In genomic region chr22:17705565-17706450, GRCh38 we compare ENCODE assay signal across 8 cellular contexts.
A peak's percentile ranks its signal among the peaks of the same experiment; 100 is the strongest.
DNase-seq lines count a peak whose midpoint lies in the region; ATAC-seq and TF ChIP-seq lines count a peak whose summit lies in the region.

No MANE protein-coding gene starts in this region.

- peak overlapping the region; percentile 52 for H2BK15ac ChIP-seq in mesenchymal stem cell (ENCODE audit: low read depth, poor library complexity, severe bottlenecking)

- ATAC-seq in CD8-positive, alpha-beta T cell, result no peak
- ATAC-seq in HG02970 (IDR thresholded peaks at IDR 0.05; ENCODE audit: low FRiP score, unreplicated experiment), result peak; percentile 37

- peaks cover 3% of the 10 kb centered on the region for H3K4me1 ChIP-seq in CD8-positive, alpha-beta T cell (ENCODE audit: insufficient read depth, low read length)
- H3K4me1 ChIP-seq in adipocyte (ENCODE audit: control insufficient read depth, insufficient read depth, low read length), result peaks cover 40% of the 10 kb centered on the region
- peaks cover 4% of the 10 kb centered on the region for H3K4me1 ChIP-seq in mesenchymal stem cell (ENCODE audit: control insufficient read depth, insufficient read depth, low read depth, low read length)

- H2BK12ac ChIP-seq in mesenchymal stem cell (ENCODE audit: low read length in 2 of 2), result peak overlapping the region in 1 of 2 experiments; percentile 15

- H2BK5ac ChIP-seq in mesenchymal stem cell (ENCODE audit: low read depth, low read length, poor library complexity, severe bottlenecking), result no peak overlapping the region

- peak overlapping the region; percentile 52 for H4K8ac ChIP-seq in mesenchymal stem cell (ENCODE audit: low read length)

- peak overlapping the region in 1 of 2 experiments; percentile 42 for H3K14ac ChIP-seq in mesenchymal stem cell (ENCODE audit: low read length in 2 of 2)

- H3K9me3 Mint-ChIP-seq in CD8-positive, alpha-beta T cell, result no peaks in the 10 kb centered on the region

- peaks cover 30% of the 10 kb centered on the region for H3K36me3 Mint-ChIP-seq in CD8-positive, alpha-beta T cell

- no peaks in the 10 kb centered on the region for H3K36me3 ChIP-seq in CD8-positive, alpha-beta T cell (ENCODE audit: insufficient read depth, low read length)
- H3K36me3 ChIP-seq in adipocyte (ENCODE audit: control insufficient read depth, insufficient read depth, low read length, severe bottlenecking), result peaks cover 23% of the 10 kb centered on the region
- H3K36me3 ChIP-seq in mesenchymal stem cell (ENCODE audit: control insufficient read depth in 1 of 2, insufficient read depth in 2 of 2, low read depth in 1 of 2, low read length in 2 of 2), result peaks cover 13 to 24% of the 10 kb centered on the region in 2 experiments

- WGBS in mesenchymal stem cell, result 85% methylated on average over 7 of the region's 11 CpGs

- intact Hi-C loops in CD8-positive, alpha-beta T cell (cut with DNase I, micrococcal nuclease), result no loop called here

- H3K4ac ChIP-seq in mesenchymal stem cell (ENCODE audit: low read depth in 1 of 2, low read length in 2 of 2), result peak overlapping the region; percentile 35 to 59

- H3K27me3 ChIP-seq in CD8-positive, alpha-beta T cell (ENCODE audit: insufficient read depth, low read length), result no peaks in the 10 kb centered on the region
- H3K27me3 ChIP-seq in adipocyte (replicated peaks; ENCODE audit: control insufficient read depth, insufficient read depth, low read length) (no peaks in the 10 kb centered on the region), mesenchymal stem cell (ENCODE audit: control insufficient read depth in 1 of 2, insufficient read depth in 1 of 2, low read length in 2 of 2) (no peaks in the 10 kb centered on the region)

- no peak overlapping the region for H2AFZ ChIP-seq in mesenchymal stem cell (ENCODE audit: low read depth, low read length)

- no peaks in the 10 kb centered on the region for H3K9me3 ChIP-seq in CD8-positive, alpha-beta T cell (ENCODE audit: low read length)
- H3K9me3 ChIP-seq in adipocyte (ENCODE audit: control insufficient read depth, low read length) (no peaks in the 10 kb centered on the region), mesenchymal stem cell (ENCODE audit: control insufficient read depth, low read length) (no peaks in the 10 kb centered on the region)

- no peak for DNase-seq in CD8-positive, alpha-beta T cell
- DNase-seq in adipocyte (ENCODE audit: low read depth) (no peak), mesenchymal stem cell (peak; percentile 23), AG20443 (ENCODE audit: low spot score) (no peak), GM19240 (ENCODE audit: insufficient read length, low spot score) (no peak), NK-92 (lab: John Stamatoyannopoulos, UW; ENCODE audit: unreplicated experiment) (no peak), NCI-H526 (lab: John Stamatoyannopoulos, UW) (no peak)

- H3K4me3 ChIP-seq in CD8-positive, alpha-beta T cell (ENCODE audit: low read depth, low read length), result no peak overlapping the region
- peak overlapping the region; percentile 86 for H3K4me3 ChIP-seq in adipocyte (ENCODE audit: low read length)
- peak overlapping the region in 1 of 2 experiments; percentile 78 for H3K4me3 ChIP-seq in mesenchymal stem cell (ENCODE audit: insufficient read depth in 1 of 2, low read depth in 1 of 2, low read length in 2 of 2)

- peaks cover 6% of the 10 kb centered on the region for H3K79me1 ChIP-seq in mesenchymal stem cell (replicated peaks; ENCODE audit: low read length, poor library complexity, severe bottlenecking)

- POLR2A ChIA-PET in CD8-positive, alpha-beta T cell (lab: Charles Lee), result interaction anchor here (0.6 to 1.5 kb wide), 2 partner anchors 10 to 93 kb away, joined by 3 to 4 read pairs; no protein-coding TSS in a partner anchor

- H2AK5ac ChIP-seq in mesenchymal stem cell (ENCODE audit: low read length, severe bottlenecking), result no peak overlapping the region

- peak overlapping the region; percentile 24 for H3K4me2 ChIP-seq in mesenchymal stem cell (ENCODE audit: low read length, poor library complexity, severe bottlenecking)

- no peak overlapping the region for H2BK120ac ChIP-seq in mesenchymal stem cell (ENCODE audit: low read depth, low read length)

- no peak overlapping the region for H3K23ac ChIP-seq in mesenchymal stem cell (ENCODE audit: low read length in 2 of 2)

- peak overlapping the region; percentile 28 for H4K91ac ChIP-seq in mesenchymal stem cell (ENCODE audit: low read length)

- no peaks in the 10 kb centered on the region for H3K27me3 Mint-ChIP-seq in CD8-positive, alpha-beta T cell (ENCODE audit: low read depth)

- peak overlapping the region; percentile 82 for H3K27ac Mint-ChIP-seq in CD8-positive, alpha-beta T cell

- H3K27ac ChIP-seq in CD8-positive, alpha-beta T cell (ENCODE audit: low read depth, low read length), result no peak overlapping the region
- peak overlapping the region; percentile 91 for H3K27ac ChIP-seq in mesenchymal stem cell (ENCODE audit: low read length, poor library complexity, severe bottlenecking)

- CTCF ChIA-PET in CD8-positive, alpha-beta T cell (lab: Charles Lee), result interaction anchor here (0.7 to 1.1 kb wide), 2 partner anchors 9 to 52 kb away, joined by 3 read pairs; no protein-coding TSS in a partner anchor

- H3K18ac ChIP-seq in mesenchymal stem cell (ENCODE audit: low read depth in 1 of 2, low read length in 2 of 2), result peak overlapping the region; percentile 64 to 75

- TF ChIP-seq CTCF in CD8-positive, alpha-beta T cell (IDR thresholded peaks at IDR 0.05), result no peak

- H3K9ac ChIP-seq in adipocyte (ENCODE audit: low read length) (peak overlapping the region; percentile 93), mesenchymal stem cell (ENCODE audit: low read length) (peak overlapping the region; percentile 92)

- H3K4me3 Mint-ChIP-seq in CD8-positive, alpha-beta T cell, result peak overlapping the region; percentile 64

- H3K4me1 Mint-ChIP-seq in CD8-positive, alpha-beta T cell (ENCODE audit: low read depth), result peaks cover 12% of the 10 kb centered on the region
